ENCODE assay signal across 1 cellular context in genomic region chr10:17617031-17617911, GRCh38.
TF ChIP-seq lines count a peak whose summit lies in the region.

HACD1 (minus strand) TSS chr10:17617374; CDS start chr10:17617339, 35 bp downstream.

TF ChIP-seq in H1, 55 proteins besides CTCF, POLR2A, EP300 and RAD21:
- TF ChIP-seq FOSL1 (IDR thresholded peaks at IDR 0.05; ENCODE audit: insufficient read depth, low read depth, low read length) (no peak), NRF1 (IDR thresholded peaks at IDR 0.05; ENCODE audit: low read depth, low read length) (no peak), ATF2 (IDR thresholded peaks at IDR 0.05; ENCODE audit: low read length) (no peak), E2F6 (IDR thresholded peaks at IDR 0.05) (0 out of 2 replicates have a peak, but pooled peaks have one; percentile 11), TAF1 (IDR thresholded peaks at IDR 0.05; ENCODE audit: low read depth, low read length) (peak; percentile 65), YY1 (IDR thresholded peaks at IDR 0.05; ENCODE audit: low read depth, low read length) (no peak; the same call in 1 of the 2 replicates), BRCA1 (IDR thresholded peaks at IDR 0.05; ENCODE audit: low read depth, low read length) (no peak), RBBP5 (IDR thresholded peaks at IDR 0.05; ENCODE audit: borderline replicate concordance, low read depth, low read length) (peak; percentile 49; the same call in 1 of the 2 replicates), ZNF274 (IDR thresholded peaks at IDR 0.05; ENCODE audit: borderline replicate concordance, extremely low read depth, low read length) (no peak), SP4 (IDR thresholded peaks at IDR 0.05; ENCODE audit: low read length) (no peak), ASH2L (IDR thresholded peaks at IDR 0.05; ENCODE audit: low read length) (peak; percentile 67), BACH1 (IDR thresholded peaks at IDR 0.05; ENCODE audit: low read length) (no peak), CBX8 (IDR thresholded peaks at IDR 0.05; ENCODE audit: borderline replicate concordance, low read depth, low read length) (no peak), TBP (IDR thresholded peaks at IDR 0.05; ENCODE audit: low read depth, low read length) (peak; percentile 51; the same call in 1 of the 2 replicates), SP1 (IDR thresholded peaks at IDR 0.05; ENCODE audit: low read depth, low read length) (no peak), SRF (IDR thresholded peaks at IDR 0.05; ENCODE audit: low read depth, low read length) (no peak), JUN (IDR thresholded peaks at IDR 0.05; ENCODE audit: low read depth, low read length) (no peak), RNF2 (IDR thresholded peaks at IDR 0.05; ENCODE audit: borderline replicate concordance, low read depth, low read length, missing control alignments, poor library complexity, severe bottlenecking) (no peak), NANOG (IDR thresholded peaks at IDR 0.05; ENCODE audit: insufficient read depth, low read depth, low read length, poor library complexity, severe bottlenecking) (no peak), SIRT6 (IDR thresholded peaks at IDR 0.05; ENCODE audit: low read length) (no peak), KDM4A (IDR thresholded peaks at IDR 0.05; ENCODE audit: low read depth, low read length, severe bottlenecking) (peak; percentile 98), PHF8 (conservative IDR thresholded peaks at IDR 0.05; ENCODE audit: low read depth, low read length) (peak; percentile 89), POU5F1 (IDR thresholded peaks at IDR 0.05; ENCODE audit: low read depth, low read length) (no peak), GTF2F1 (IDR thresholded peaks at IDR 0.05; ENCODE audit: borderline replicate concordance, low read depth, low read length) (no peak), CREB1 (IDR thresholded peaks at IDR 0.05) (no peak), EGR1 (IDR thresholded peaks at IDR 0.05; ENCODE audit: borderline replicate concordance, low read depth, low read length) (peak; percentile 72; the same call in 1 of the 2 replicates), POLR2AphosphoS5 (IDR thresholded peaks at IDR 0.05; ENCODE audit: low read depth, low read length) (peak; percentile 68), GABPA (IDR thresholded peaks at IDR 0.05; ENCODE audit: borderline replicate concordance, insufficient read depth, low read length) (no peak), CTBP2 (IDR thresholded peaks at IDR 0.05; ENCODE audit: borderline replicate concordance, insufficient read depth, insufficient read length, low read length) (no peak), SIN3A (conservative IDR thresholded peaks at IDR 0.05 in 1 of 2, IDR thresholded peaks at IDR 0.05 in 1 of 2; ENCODE audit: low read depth in 1 of 2, low read length in 2 of 2) (0 out of 4 replicates have a peak, but pooled peaks of 1 of the 2 experiments have one; percentile 11), MAFK (IDR thresholded peaks at IDR 0.05; ENCODE audit: low read depth, low read length) (no peak), RFX5 (IDR thresholded peaks at IDR 0.05; ENCODE audit: borderline replicate concordance, low read depth, low read length) (no peak), TEAD4 (IDR thresholded peaks at IDR 0.05; ENCODE audit: low read depth, low read length) (no peak), SIX5 (IDR thresholded peaks at IDR 0.05; ENCODE audit: low read depth, low read length) (no peak), HDAC2 (IDR thresholded peaks at IDR 0.05; ENCODE audit: borderline replicate concordance in 1 of 2, low read depth in 2 of 2, low read length in 2 of 2) (no peak; a peak in 1 of 4 replicates), KDM5A (IDR thresholded peaks at IDR 0.05; ENCODE audit: low read length) (no peak)
- TF ChIP-seq, protein P1, sequence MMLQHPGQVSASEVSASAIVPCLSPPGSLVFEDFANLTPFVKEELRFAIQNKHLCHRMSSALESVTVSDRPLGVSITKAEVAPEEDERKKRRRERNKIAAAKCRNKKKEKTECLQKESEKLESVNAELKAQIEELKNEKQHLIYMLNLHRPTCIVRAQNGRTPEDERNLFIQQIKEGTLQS (IDR thresholded peaks at IDR 0.05; ENCODE audit: insufficient read depth, low read depth, low read length), result no peak
